In the genomic region with DNA sequence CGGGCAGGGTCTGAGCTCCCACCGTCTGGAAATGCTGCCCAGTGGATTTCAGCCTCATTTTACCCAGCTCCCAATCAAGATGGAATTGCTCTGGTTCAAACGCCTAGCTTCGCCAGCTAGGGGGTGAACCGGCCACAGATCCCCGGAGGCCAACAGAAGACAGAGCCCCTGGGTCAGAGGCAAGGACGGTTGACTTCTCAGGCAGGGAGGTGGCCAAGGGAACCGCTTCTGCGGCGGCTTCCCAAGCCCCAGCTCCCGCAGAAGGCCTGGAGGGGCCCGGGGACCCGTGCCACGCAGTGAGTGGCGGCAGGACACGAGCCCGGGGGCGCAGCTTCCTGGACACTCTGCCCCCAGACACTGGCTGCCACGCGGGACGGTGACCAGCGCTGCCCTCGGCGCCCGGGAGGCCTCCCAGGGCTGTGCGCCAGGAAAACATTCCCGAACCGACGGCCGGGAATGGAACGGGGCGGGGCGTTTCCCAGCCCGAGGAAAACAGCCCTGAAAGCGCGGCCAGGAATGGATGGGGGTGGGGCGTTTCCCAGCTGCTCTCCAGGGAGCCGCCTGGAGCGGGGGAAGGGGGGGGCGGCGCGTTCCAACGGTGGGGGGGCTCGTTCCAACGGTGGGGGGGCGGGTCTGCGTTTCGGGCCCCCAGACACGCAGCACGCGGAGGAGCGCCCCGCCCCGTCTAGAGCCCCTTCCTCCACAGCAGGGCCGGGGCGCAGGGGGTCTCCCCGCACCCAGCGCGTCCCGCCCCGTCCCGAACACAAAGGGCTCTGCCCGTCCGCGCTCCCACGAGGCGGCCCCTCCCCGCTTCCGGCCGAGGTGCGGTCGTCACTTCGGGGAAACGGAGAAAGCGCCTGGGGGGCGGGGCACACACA, we compare ENCODE assay signal across 8 cellular contexts. TPM values are rescaled to one million over a fixed set of nuclear protein-coding genes. Genes with fewer than 3 reads are reported as not detected.
A peak's percentile ranks its signal among the peaks of the same experiment; 100 is the strongest.
DNase-seq lines count a peak whose midpoint lies in the region; ATAC-seq and TF ChIP-seq lines count a peak whose summit lies in the region.

No MANE protein-coding gene starts in this region.

- H3K27me3 ChIP-seq in ACC112 (ENCODE audit: insufficient read depth, low read length) (no peaks in the 10 kb centered on the region), breast epithelium (no peaks in the 10 kb centered on the region)

- no peaks in the 10 kb centered on the region for H3K9me3 Mint-ChIP-seq in activated B cell treated with CpG ODN at 0.5 μM for 24 hours

- H3K27ac ChIP-seq in ACC112 (ENCODE audit: low read depth, low read length) (peak overlapping the region; percentile 92), breast epithelium (peak overlapping the region; percentile 98 to 100)

- H3K79me2 ChIP-seq in ACC112 (ENCODE audit: control insufficient read depth, insufficient read depth, low read length, unreplicated experiment): no peaks in the 10 kb centered on the region

- peaks cover 26% of the 10 kb centered on the region for H3K4me1 Mint-ChIP-seq in activated B cell treated with CpG ODN at 0.5 μM for 24 hours

- H3K36me3 ChIP-seq in ACC112 (ENCODE audit: insufficient read depth, low read length) (peaks cover 12% of the 10 kb centered on the region; the same call in 1 of the 2 replicates), breast epithelium (no peaks in the 10 kb centered on the region)

- peak overlapping the region; percentile 90 for H3K27ac Mint-ChIP-seq in activated B cell treated with CpG ODN at 0.5 μM for 24 hours

- peak; percentile 91 for DNase-seq in M059J (ENCODE audit: low read depth)
- peak; percentile 70 for DNase-seq in activated B cell treated with CpG ODN at 0.5 μM for 24 hours
- peak; percentile 92 to 95 for DNase-seq in breast epithelium (ENCODE audit: low spot score in 2 of 2)
- peak; percentile 84 for DNase-seq in iPS-NIHi7 (ENCODE audit: extremely low spot score)
- peak; percentile 85 for DNase-seq in smooth muscle cell of the brain vasculature (ENCODE audit: low read depth, low spot score)
- DNase-seq in DMS79 (lab: John Stamatoyannopoulos, UW): no peak

- H3K9me3 ChIP-seq in breast epithelium: no peaks in the 10 kb centered on the region

- intact Hi-C loops in activated B cell treated with CpG ODN at 0.5 μM for 24 hours (cut with micrococcal nuclease): loop anchor here (1.0 kb wide), 4 partner anchors 51 to 149 kb away; a partner anchor contains a TSS
- intact Hi-C loops in breast epithelium (cut with DNase I; ENCODE audit: low total_unique reads): no loop called here

- H3K4me1 ChIP-seq in ACC112 (ENCODE audit: control insufficient read depth, insufficient read depth, low read length, unreplicated experiment) (peaks cover 25% of the 10 kb centered on the region), breast epithelium (peaks cover 7 to 14% of the 10 kb centered on the region in 2 donors)

- CTCF ChIA-PET in activated B cell treated with CpG ODN at 0.5 μM for 24 hours (lab: Charles Lee): interaction anchor here (0.7 to 3.8 kb wide), 9 partner anchors 10 to 105 kb away, joined by 3 to 26 read pairs (median 3); a partner anchor contains a TSS

- peak overlapping the region; percentile 77 for H3K4me3 Mint-ChIP-seq in activated B cell treated with CpG ODN at 0.5 μM for 24 hours

- H2AFZ ChIP-seq in ACC112 (ENCODE audit: low read length, unreplicated experiment): no peak overlapping the region

- no peaks in the 10 kb centered on the region for H3K27me3 Mint-ChIP-seq in activated B cell treated with CpG ODN at 0.5 μM for 24 hours

- POLR2A ChIA-PET in activated B cell treated with CpG ODN at 0.5 μM for 24 hours (lab: Charles Lee): interaction anchor here (0.6 to 3.0 kb wide), 38 partner anchors 8 to 476 kb away, joined by 3 to 38 read pairs (median 4); a partner anchor contains a TSS

- no peaks in the 10 kb centered on the region for H3K36me3 Mint-ChIP-seq in activated B cell treated with CpG ODN at 0.5 μM for 24 hours (ENCODE audit: low read depth)

- ATAC-seq in activated B cell treated with CpG ODN at 0.5 μM for 24 hours (ENCODE audit: low read depth): peak; percentile 72

- H3K4me3 ChIP-seq in ACC112 (ENCODE audit: low read depth, low read length): peak overlapping the region; percentile 42
- peak overlapping the region; percentile 37 to 72 (median 54) for H3K4me3 ChIP-seq in breast epithelium

- peak; percentile 71 for TF ChIP-seq POLR2A in GM19099 (IDR thresholded peaks at IDR 0.05; ENCODE audit: extremely low read depth, insufficient read length, low read depth)
- TF ChIP-seq POLR2A in breast epithelium (IDR thresholded peaks at IDR 0.05): peak; percentile 29

- no peak for TF ChIP-seq CTCF in activated B cell treated with CpG ODN at 0.5 μM for 24 hours (IDR thresholded peaks at IDR 0.05)
- TF ChIP-seq CTCF in breast epithelium (IDR thresholded peaks at IDR 0.05): peak in 2 of 3 donors; percentile 15 to 19

RNA-seq across cellular contexts. Expression of a gene that starts 13.5 kb away (rescaled TPM):
- total RNA-seq in M059J (2014; rRNA removed; shearing (Covaris generic)): 2.8 and 9.4 TPM in 2 replicates
- total RNA-seq in activated B cell treated with CpG ODN at 0.5 μM for 24 hours: not detected in 2 replicates
- 10 to 100 TPM in 1 of 3 donors, 1 to 10 TPM in 1, under 1 TPM in 1; 0.48 to 11.3 (median 8.2) TPM for total RNA-seq in breast epithelium

RNA-seq across cellular contexts. Expression of a gene that starts 35.2 kb away (rescaled TPM):
- total RNA-seq in M059J (2014; rRNA removed; shearing (Covaris generic)): 821 and 984 TPM in 2 replicates
- total RNA-seq in activated B cell treated with CpG ODN at 0.5 μM for 24 hours: 14.8 and 17.0 TPM in 2 replicates
- 100 to 1,000 TPM; 158 to 361 (median 195) TPM for total RNA-seq in breast epithelium

RNA-seq across cellular contexts. Expression of a gene that starts 38.2 kb away (rescaled TPM):
- 7.9 and 10.6 TPM in 2 replicates for total RNA-seq in M059J (2014; rRNA removed; shearing (Covaris generic))
- total RNA-seq in activated B cell treated with CpG ODN at 0.5 μM for 24 hours: 0.18 TPM in 1 of 2 replicates, not detected in the other
- 10 to 100 TPM in 2 of 3 donors, under 1 TPM in 1; 0.32 to 60.9 (median 36.7) TPM for total RNA-seq in breast epithelium

RNA-seq across cellular contexts. Expression of a gene that starts 42.0 kb away (rescaled TPM):
- total RNA-seq in M059J (2014; rRNA removed; shearing (Covaris generic)): 1,883 and 3,156 TPM in 2 replicates
- total RNA-seq in activated B cell treated with CpG ODN at 0.5 μM for 24 hours: 21.2 and 25.3 TPM in 2 replicates
- total RNA-seq in breast epithelium: 100 to 1,000 TPM; 129 to 321 (median 142) TPM

RNA-seq across cellular contexts. Expression of a gene that starts 48.2 kb away (rescaled TPM):
- total RNA-seq in M059J (2014; rRNA removed; shearing (Covaris generic)): 80.0 and 89.8 TPM in 2 replicates
- total RNA-seq in activated B cell treated with CpG ODN at 0.5 μM for 24 hours: 112 and 125 TPM in 2 replicates
- 100 to 1,000 TPM in 2 of 3 donors, 10 to 100 TPM in 1; 81.4 to 404 (median 129) TPM for total RNA-seq in breast epithelium
